In the genomic region with DNA sequence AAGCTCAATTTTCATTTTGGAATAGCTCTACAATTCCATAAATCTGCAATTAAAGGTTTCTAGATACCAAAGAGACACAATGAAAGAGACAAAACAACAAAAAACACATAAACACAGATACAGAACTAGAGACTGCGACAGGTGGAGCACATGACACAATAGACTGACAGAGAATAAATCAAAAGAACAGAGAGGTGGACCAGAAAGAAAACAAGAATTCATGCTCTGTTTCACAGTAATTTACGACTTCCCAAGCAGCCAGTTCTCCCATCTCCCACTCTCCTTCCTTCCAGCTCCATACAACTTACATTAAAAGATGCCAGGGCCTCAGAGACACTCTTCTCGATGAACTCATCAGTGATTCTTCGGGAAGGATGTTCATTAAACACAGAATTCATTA, we compare ENCODE assay signal across 1 cellular context.
A peak's percentile ranks its signal among the peaks of the same experiment; 100 is the strongest.
TF ChIP-seq lines count a peak whose summit lies in the region.

No MANE protein-coding gene starts in this region.

TF ChIP-seq in HEK293, 187 proteins besides CTCF, POLR2A, EP300 and RAD21 (continued from another document):
- no peak for TF ChIP-seq ZNF280C (tag by site-specific recombination; IDR thresholded peaks at IDR 0.05)
- TF ChIP-seq, protein P1, sequence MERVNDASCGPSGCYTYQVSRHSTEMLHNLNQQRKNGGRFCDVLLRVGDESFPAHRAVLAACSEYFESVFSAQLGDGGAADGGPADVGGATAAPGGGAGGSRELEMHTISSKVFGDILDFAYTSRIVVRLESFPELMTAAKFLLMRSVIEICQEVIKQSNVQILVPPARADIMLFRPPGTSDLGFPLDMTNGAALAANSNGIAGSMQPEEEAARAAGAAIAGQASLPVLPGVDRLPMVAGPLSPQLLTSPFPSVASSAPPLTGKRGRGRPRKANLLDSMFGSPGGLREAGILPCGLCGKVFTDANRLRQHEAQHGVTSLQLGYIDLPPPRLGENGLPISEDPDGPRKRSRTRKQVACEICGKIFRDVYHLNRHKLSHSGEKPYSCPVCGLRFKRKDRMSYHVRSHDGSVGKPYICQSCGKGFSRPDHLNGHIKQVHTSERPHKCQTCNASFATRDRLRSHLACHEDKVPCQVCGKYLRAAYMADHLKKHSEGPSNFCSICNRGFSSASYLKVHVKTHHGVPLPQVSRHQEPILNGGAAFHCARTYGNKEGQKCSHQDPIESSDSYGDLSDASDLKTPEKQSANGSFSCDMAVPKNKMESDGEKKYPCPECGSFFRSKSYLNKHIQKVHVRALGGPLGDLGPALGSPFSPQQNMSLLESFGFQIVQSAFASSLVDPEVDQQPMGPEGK (tag by site-specific recombination; IDR thresholded peaks at IDR 0.05), result no peak
- no peak for TF ChIP-seq ZNF510 (tag by site-specific recombination; IDR thresholded peaks at IDR 0.05; ENCODE audit: insufficient replicate concordance)
- TF ChIP-seq, protein P2, sequence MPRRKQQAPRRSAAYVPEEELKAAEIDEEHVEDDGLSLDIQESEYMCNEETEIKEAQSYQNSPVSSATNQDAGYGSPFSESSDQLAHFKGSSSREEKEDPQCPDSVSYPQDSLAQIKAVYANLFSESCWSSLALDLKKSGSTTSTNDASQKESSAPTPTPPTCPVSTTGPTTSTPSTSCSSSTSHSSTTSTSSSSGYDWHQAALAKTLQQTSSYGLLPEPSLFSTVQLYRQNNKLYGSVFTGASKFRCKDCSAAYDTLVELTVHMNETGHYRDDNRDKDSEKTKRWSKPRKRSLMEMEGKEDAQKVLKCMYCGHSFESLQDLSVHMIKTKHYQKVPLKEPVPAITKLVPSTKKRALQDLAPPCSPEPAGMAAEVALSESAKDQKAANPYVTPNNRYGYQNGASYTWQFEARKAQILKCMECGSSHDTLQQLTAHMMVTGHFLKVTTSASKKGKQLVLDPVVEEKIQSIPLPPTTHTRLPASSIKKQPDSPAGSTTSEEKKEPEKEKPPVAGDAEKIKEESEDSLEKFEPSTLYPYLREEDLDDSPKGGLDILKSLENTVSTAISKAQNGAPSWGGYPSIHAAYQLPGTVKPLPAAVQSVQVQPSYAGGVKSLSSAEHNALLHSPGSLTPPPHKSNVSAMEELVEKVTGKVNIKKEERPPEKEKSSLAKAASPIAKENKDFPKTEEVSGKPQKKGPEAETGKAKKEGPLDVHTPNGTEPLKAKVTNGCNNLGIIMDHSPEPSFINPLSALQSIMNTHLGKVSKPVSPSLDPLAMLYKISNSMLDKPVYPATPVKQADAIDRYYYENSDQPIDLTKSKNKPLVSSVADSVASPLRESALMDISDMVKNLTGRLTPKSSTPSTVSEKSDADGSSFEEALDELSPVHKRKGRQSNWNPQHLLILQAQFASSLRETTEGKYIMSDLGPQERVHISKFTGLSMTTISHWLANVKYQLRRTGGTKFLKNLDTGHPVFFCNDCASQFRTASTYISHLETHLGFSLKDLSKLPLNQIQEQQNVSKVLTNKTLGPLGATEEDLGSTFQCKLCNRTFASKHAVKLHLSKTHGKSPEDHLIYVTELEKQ (tag by site-specific recombination; IDR thresholded peaks at IDR 0.05; ENCODE audit: borderline replicate concordance), result no peak
- no peak for TF ChIP-seq ZNF138 (tag by site-specific recombination; IDR thresholded peaks at IDR 0.05; ENCODE audit: borderline replicate concordance)
- no peak for TF ChIP-seq ZNF677 (tag by site-specific recombination; IDR thresholded peaks at IDR 0.05)
- no peak for TF ChIP-seq PRDM4 (tag by site-specific recombination; IDR thresholded peaks at IDR 0.05)
- TF ChIP-seq, protein P3, sequence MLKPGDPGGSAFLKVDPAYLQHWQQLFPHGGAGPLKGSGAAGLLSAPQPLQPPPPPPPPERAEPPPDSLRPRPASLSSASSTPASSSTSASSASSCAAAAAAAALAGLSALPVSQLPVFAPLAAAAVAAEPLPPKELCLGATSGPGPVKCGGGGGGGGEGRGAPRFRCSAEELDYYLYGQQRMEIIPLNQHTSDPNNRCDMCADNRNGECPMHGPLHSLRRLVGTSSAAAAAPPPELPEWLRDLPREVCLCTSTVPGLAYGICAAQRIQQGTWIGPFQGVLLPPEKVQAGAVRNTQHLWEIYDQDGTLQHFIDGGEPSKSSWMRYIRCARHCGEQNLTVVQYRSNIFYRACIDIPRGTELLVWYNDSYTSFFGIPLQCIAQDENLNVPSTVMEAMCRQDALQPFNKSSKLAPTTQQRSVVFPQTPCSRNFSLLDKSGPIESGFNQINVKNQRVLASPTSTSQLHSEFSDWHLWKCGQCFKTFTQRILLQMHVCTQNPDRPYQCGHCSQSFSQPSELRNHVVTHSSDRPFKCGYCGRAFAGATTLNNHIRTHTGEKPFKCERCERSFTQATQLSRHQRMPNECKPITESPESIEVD (tag by site-specific recombination; IDR thresholded peaks at IDR 0.05), result peak; percentile 67
- TF ChIP-seq TRIM28 (IDR thresholded peaks at IDR 0.05; ENCODE audit: borderline replicate concordance, low read length), result peak; percentile 50; the same call in 1 of the 2 replicates
- TF ChIP-seq PRDM1 (tag by site-specific recombination; IDR thresholded peaks at IDR 0.05), result peak; percentile 60
- TF ChIP-seq, protein P4, sequence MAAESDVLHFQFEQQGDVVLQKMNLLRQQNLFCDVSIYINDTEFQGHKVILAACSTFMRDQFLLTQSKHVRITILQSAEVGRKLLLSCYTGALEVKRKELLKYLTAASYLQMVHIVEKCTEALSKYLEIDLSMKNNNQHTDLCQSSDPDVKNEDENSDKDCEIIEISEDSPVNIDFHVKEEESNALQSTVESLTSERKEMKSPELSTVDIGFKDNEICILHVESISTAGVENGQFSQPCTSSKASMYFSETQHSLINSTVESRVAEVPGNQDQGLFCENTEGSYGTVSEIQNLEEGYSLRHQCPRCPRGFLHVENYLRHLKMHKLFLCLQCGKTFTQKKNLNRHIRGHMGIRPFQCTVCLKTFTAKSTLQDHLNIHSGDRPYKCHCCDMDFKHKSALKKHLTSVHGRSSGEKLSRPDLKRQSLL (tag by site-specific recombination; IDR thresholded peaks at IDR 0.05), result no peak
- TF ChIP-seq SCRT2 (tag by site-specific recombination; IDR thresholded peaks at IDR 0.05), result peak; percentile 94
- no peak for TF ChIP-seq SETDB1 (IDR thresholded peaks at IDR 0.05; ENCODE audit: insufficient read length, low read length)
- no peak for TF ChIP-seq ZNF664 (tag by site-specific recombination; IDR thresholded peaks at IDR 0.05)
- TF ChIP-seq SP2 (tag by site-specific recombination; IDR thresholded peaks at IDR 0.05), result 0 out of 2 replicates have a peak, but pooled peaks have one; percentile 17
- TF ChIP-seq, protein P5, sequence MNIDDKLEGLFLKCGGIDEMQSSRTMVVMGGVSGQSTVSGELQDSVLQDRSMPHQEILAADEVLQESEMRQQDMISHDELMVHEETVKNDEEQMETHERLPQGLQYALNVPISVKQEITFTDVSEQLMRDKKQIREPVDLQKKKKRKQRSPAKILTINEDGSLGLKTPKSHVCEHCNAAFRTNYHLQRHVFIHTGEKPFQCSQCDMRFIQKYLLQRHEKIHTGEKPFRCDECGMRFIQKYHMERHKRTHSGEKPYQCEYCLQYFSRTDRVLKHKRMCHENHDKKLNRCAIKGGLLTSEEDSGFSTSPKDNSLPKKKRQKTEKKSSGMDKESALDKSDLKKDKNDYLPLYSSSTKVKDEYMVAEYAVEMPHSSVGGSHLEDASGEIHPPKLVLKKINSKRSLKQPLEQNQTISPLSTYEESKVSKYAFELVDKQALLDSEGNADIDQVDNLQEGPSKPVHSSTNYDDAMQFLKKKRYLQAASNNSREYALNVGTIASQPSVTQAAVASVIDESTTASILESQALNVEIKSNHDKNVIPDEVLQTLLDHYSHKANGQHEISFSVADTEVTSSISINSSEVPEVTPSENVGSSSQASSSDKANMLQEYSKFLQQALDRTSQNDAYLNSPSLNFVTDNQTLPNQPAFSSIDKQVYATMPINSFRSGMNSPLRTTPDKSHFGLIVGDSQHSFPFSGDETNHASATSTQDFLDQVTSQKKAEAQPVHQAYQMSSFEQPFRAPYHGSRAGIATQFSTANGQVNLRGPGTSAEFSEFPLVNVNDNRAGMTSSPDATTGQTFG (tag by site-specific recombination; IDR thresholded peaks at IDR 0.05; ENCODE audit: borderline replicate concordance), result no peak
